In genomic region chr22:20116951-20117645, GRCh38 we compare ENCODE assay signal across 8 cellular contexts. TPM values are rescaled to one million over a fixed set of nuclear protein-coding genes. Genes with fewer than 3 reads are reported as not detected.
DNase-seq lines count a peak whose midpoint lies in the region; ATAC-seq and TF ChIP-seq lines count a peak whose summit lies in the region.

A gene with protein sequence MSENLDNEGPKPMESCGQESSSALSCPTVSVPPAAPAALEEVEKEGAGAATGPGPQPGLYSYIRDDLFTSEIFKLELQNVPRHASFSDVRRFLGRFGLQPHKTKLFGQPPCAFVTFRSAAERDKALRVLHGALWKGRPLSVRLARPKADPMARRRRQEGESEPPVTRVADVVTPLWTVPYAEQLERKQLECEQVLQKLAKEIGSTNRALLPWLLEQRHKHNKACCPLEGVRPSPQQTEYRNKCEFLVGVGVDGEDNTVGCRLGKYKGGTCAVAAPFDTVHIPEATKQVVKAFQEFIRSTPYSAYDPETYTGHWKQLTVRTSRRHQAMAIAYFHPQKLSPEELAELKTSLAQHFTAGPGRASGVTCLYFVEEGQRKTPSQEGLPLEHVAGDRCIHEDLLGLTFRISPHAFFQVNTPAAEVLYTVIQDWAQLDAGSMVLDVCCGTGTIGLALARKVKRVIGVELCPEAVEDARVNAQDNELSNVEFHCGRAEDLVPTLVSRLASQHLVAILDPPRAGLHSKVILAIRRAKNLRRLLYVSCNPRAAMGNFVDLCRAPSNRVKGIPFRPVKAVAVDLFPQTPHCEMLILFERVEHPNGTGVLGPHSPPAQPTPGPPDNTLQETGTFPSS (minus strand): TSS chr22:20117226. CDS start chr22:20116906, 320 bp downstream.

- no peaks in the 10 kb centered on the region for H3K9me3 ChIP-seq in IMR-90 (ENCODE audit: control insufficient read depth, insufficient read depth, low read length)
- no peaks in the 10 kb centered on the region for H3K9me3 ChIP-seq in OCI-LY7 (ENCODE audit: low read length)

- TF ChIP-seq POLR2A in IMR-90 (IDR thresholded peaks at IDR 0.05; ENCODE audit: low read depth, low read length), result peak; percentile 67; the same call in 1 of the 2 replicates

- peak within 1 kb of the TSS; percentile 53 for H3K56ac ChIP-seq in IMR-90 (ENCODE audit: extremely low read depth, insufficient read depth, low read length)

- peaks cover 15 to 48% of the 10 kb centered on the region in 2 experiments for H3K79me1 ChIP-seq in IMR-90 (ENCODE audit: low read depth in 1 of 2, low read length in 2 of 2)

- ATAC-seq in GM21526 (IDR thresholded peaks at IDR 0.05; ENCODE audit: low FRiP score, unreplicated experiment) (peak; percentile 57), IMR-90 (ENCODE audit: low read depth) (peak; percentile 92)

- intact Hi-C loops in IMR-90 (cut with micrococcal nuclease) (no loop called here), OCI-LY7 (cut with micrococcal nuclease; ENCODE audit: unreplicated experiment) (loop anchor here (1.0 kb wide), 2 partner anchors 37 to 88 kb away; partner anchors contain the start of gene DGCR8)

- in situ Hi-C loops in IMR-90 (cut with MboI; ENCODE audit: low sequenced_read_pairs), result no loop called here

- peak within 1 kb of the TSS; percentile 92 for H3K9ac ChIP-seq in IMR-90 (ENCODE audit: low read depth, low read length)

- BruUV-seq in IMR-90 (replicated peaks; lab: Mats Ljungman, UMichigan), result no TSS peak
- BruUV-seq in OCI-LY7 (replicated peaks; lab: Mats Ljungman, UMichigan), result no TSS peak

- H2BK5ac ChIP-seq in IMR-90 (ENCODE audit: low read depth, low read length, poor library complexity, severe bottlenecking), result peak within 1 kb of the TSS; percentile 71

- H3K79me2 ChIP-seq in OCI-LY7 (ENCODE audit: insufficient read depth, low read depth, low read length), result peaks cover 65% of the 10 kb centered on the region

- H3K18ac ChIP-seq in IMR-90 (ENCODE audit: low read depth, low read length), result 0 out of 2 replicates have a peak within 1 kb of the TSS, but pooled peaks have one; percentile 6

- peaks cover 18% of the 10 kb centered on the region for H4K20me1 ChIP-seq in IMR-90 (ENCODE audit: insufficient read depth, low read length)
- H4K20me1 ChIP-seq in OCI-LY7 (ENCODE audit: insufficient read depth, low read length), result peaks cover 13% of the 10 kb centered on the region; the same call in 1 of the 2 replicates

- peak within 1 kb of the TSS; percentile 87 for H2AK5ac ChIP-seq in IMR-90 (ENCODE audit: low read depth, low read length)

- no peak within 1 kb of the TSS for H2BK15ac ChIP-seq in IMR-90 (ENCODE audit: low read depth, low read length)

- H2AFZ ChIP-seq in IMR-90 (replicated peaks; ENCODE audit: low read length, poor library complexity), result peak within 1 kb of the TSS; percentile 91
- H2AFZ ChIP-seq in OCI-LY7 (ENCODE audit: low read length), result peak within 1 kb of the TSS; percentile 9; the same call in 1 of the 2 replicates

- H3K4me3 ChIP-seq in IMR-90 (ENCODE audit: insufficient read depth, low read depth, low read length), result peak within 1 kb of the TSS; percentile 92
- H3K4me3 ChIP-seq in OCI-LY7 (ENCODE audit: low read depth, low read length, poor library complexity, severe bottlenecking), result peak within 1 kb of the TSS; percentile 98

- peak within 1 kb of the TSS; percentile 76 for H4K5ac ChIP-seq in IMR-90 (ENCODE audit: low read depth, low read length)

- peak within 1 kb of the TSS; percentile 83 for H3K23ac ChIP-seq in IMR-90 (ENCODE audit: low read depth, low read length)

- no peaks in the 10 kb centered on the region for H3K27me3 ChIP-seq in IMR-90 (ENCODE audit: control insufficient read depth, insufficient read depth, low read length)

- POLR2A ChIA-PET in IMR-90 (lab: Charles Lee; ENCODE audit: unreplicated experiment) (interaction anchor here (0.6 to 1.1 kb wide), 2 partner anchors 36 to 96 kb away, joined by 3 to 5 read pairs; partner anchors contain the start of gene TANGO2), OCI-LY7 (lab: Charles Lee) (interaction anchor here (1.0 kb wide), 1 partner anchor 26 kb away, joined by 3 read pairs; no protein-coding TSS in a partner anchor)

- TF ChIP-seq CTCF in IMR-90 (conservative IDR thresholded peaks at IDR 0.05; ENCODE audit: low read depth, low read length), result peak; percentile 38; the same call in 1 of the 2 replicates
- TF ChIP-seq CTCF in OCI-LY7 (conservative IDR thresholded peaks at IDR 0.05; ENCODE audit: low read length), result peak; percentile 54

- WGBS in IMR-90 (ENCODE audit: extremely low coverage in 2 of 2, insufficient read length in 1 of 2), 2 experiments, result 0% methylated on average over 39 of the region's 93 CpGs; no CpG with 5 or more reads in 1 of the 2 experiments

- H3K4ac ChIP-seq in IMR-90 (ENCODE audit: low read depth, low read length), result peak within 1 kb of the TSS; percentile 90

- H4K8ac ChIP-seq in IMR-90 (ENCODE audit: low read depth in 2 of 2, low read length in 2 of 2), result peak within 1 kb of the TSS; percentile 46 to 72

- CTCF ChIA-PET in IMR-90 (lab: Yijun Ruan, JAX), result no interaction called here
- CTCF ChIA-PET in OCI-LY7 (lab: Charles Lee; ENCODE audit: unreplicated experiment), result interaction anchor here (0.6 kb wide), 1 partner anchor 11 kb away, joined by 3 read pairs; no protein-coding TSS in a partner anchor

- H3K4me1 ChIP-seq in IMR-90 (ENCODE audit: control insufficient read depth, insufficient read depth, low read length) (peaks cover 6% of the 10 kb centered on the region), OCI-LY7 (ENCODE audit: insufficient read depth, low read length, poor library complexity, severe bottlenecking) (peaks cover 31% of the 10 kb centered on the region)

- dilution Hi-C loops in IMR-90 (cut with HindIII; ENCODE audit: low sequenced_read_pairs, unreplicated experiment), result no loop called here

- no peaks in the 10 kb centered on the region for H3K9me2 ChIP-seq in OCI-LY7 (ENCODE audit: insufficient read depth, low read length)

- H3K36me3 ChIP-seq in IMR-90 (ENCODE audit: control insufficient read depth, insufficient read depth, low read length) (peaks cover 59% of the 10 kb centered on the region), OCI-LY7 (ENCODE audit: insufficient read depth, low read length) (peaks cover 85% of the 10 kb centered on the region)

- H2BK120ac ChIP-seq in IMR-90 (ENCODE audit: low read depth, low read length), result peak within 1 kb of the TSS; percentile 38; the same call in 1 of the 2 replicates

- DNase-seq in DMS 273 (lab: John Stamatoyannopoulos, UW; ENCODE audit: unreplicated experiment) (peak; percentile 98), IMR-90 (peak; percentile 98), OCI-LY7 (ENCODE audit: low spot score) (peak; percentile 99), activated T-cell treated with anti-CD3 and anti-CD28 coated beads for 24 hours (ENCODE audit: low read depth) (peak; percentile 97), epithelial cell of prostate (ENCODE audit: low read depth, low spot score) (peak; percentile 91), mucosa of gallbladder (ENCODE audit: low spot score) (peak; percentile 99)
- peak; percentile 88 to 93 for DNase-seq in stimulated activated CD8-positive, alpha-beta memory T cell treated with anti-CD3 and anti-CD28 coated beads, Interleukin-4, amount 100 ng/mL, for 4 hours (ENCODE audit: low read depth in 2 of 2, low spot score in 1 of 2)

- peaks cover 2% of the 10 kb centered on the region; the same call in 1 of the 2 replicates for H3K9me1 ChIP-seq in IMR-90 (ENCODE audit: insufficient read depth, low read length)

- peak within 1 kb of the TSS; percentile 70 for H4K91ac ChIP-seq in IMR-90 (ENCODE audit: insufficient read depth, low read depth, low read length)

- H3K27ac ChIP-seq in IMR-90 (ENCODE audit: insufficient read depth, low read length), result peak within 1 kb of the TSS; percentile 78
- peak within 1 kb of the TSS; percentile 74 for H3K27ac ChIP-seq in OCI-LY7 (ENCODE audit: low read depth, low read length, poor library complexity, severe bottlenecking)
- peak within 1 kb of the TSS; percentile 67 for H3K27ac ChIP-seq in epithelial cell of prostate

- TF ChIP-seq RAD21 in IMR-90 (IDR thresholded peaks at IDR 0.05; ENCODE audit: low read length), result no peak

- H3K14ac ChIP-seq in IMR-90 (replicated peaks; ENCODE audit: low read depth, low read length), result peak within 1 kb of the TSS; percentile 86

- H2BK20ac ChIP-seq in IMR-90 (ENCODE audit: low read depth, low read length), result no peak within 1 kb of the TSS

- peak within 1 kb of the TSS; percentile 91 for H3K4me2 ChIP-seq in IMR-90 (ENCODE audit: low read depth, low read length)
- peak within 1 kb of the TSS; percentile 75 for H3K4me2 ChIP-seq in OCI-LY7 (ENCODE audit: low read length)

- H2AK9ac ChIP-seq in IMR-90 (replicated peaks; ENCODE audit: low read depth, low read length, poor library complexity), result peak within 1 kb of the TSS; percentile 98

TF ChIP-seq in IMR-90, 13 proteins besides CTCF, POLR2A, EP300 and RAD21 (continues in another document):
- peak; percentile 49; the same call in 1 of the 2 replicates for TF ChIP-seq FOS (IDR thresholded peaks at IDR 0.05; ENCODE audit: low read depth, low read length)
- TF ChIP-seq USF2 (IDR thresholded peaks at IDR 0.05; ENCODE audit: low read depth, low read length), result peak; percentile 78
- TF ChIP-seq MAZ (IDR thresholded peaks at IDR 0.05; ENCODE audit: borderline replicate concordance, low read depth, low read length), result peak; percentile 89
- 0 out of 2 replicates have a peak, but pooled peaks have one; percentile 36 for TF ChIP-seq CHD1 (IDR thresholded peaks at IDR 0.05; ENCODE audit: low read depth, low read length)
- TF ChIP-seq BHLHE40 (IDR thresholded peaks at IDR 0.05; ENCODE audit: low read depth, low read length), result peak; percentile 80; the same call in 1 of the 2 replicates
- TF ChIP-seq MXI1 (IDR thresholded peaks at IDR 0.05; ENCODE audit: borderline replicate concordance, low read depth, low read length), result peak; percentile 94
- TF ChIP-seq RCOR1 (IDR thresholded peaks at IDR 0.05; ENCODE audit: insufficient replicate concordance, low read length), result peak; percentile 68
- TF ChIP-seq NFE2L2 (IDR thresholded peaks at IDR 0.05; ENCODE audit: low read depth, low read length), result no peak

RNA-seq across cellular contexts. Expression of the gene that starts here (rescaled TPM):
- total RNA-seq in IMR-90 (2012; rRNA removed), result 12.8 and 22.0 TPM in 2 replicates
- polyA plus RNA-seq in IMR-90 (2012; rRNA removed), result 39.1 and 46.4 TPM in 2 replicates
- polyA plus RNA-seq in IMR-90 (2012; cell fraction: cytosol; rRNA removed), result 17.4 and 20.9 TPM in 2 replicates
- 229 and 533 TPM in 2 replicates for polyA plus RNA-seq in IMR-90 (2012; cell fraction: nucleus; rRNA removed; ENCODE audit: low replicate concordance)
- 118 and 126 TPM in 2 replicates for total RNA-seq in OCI-LY7 (2014; rRNA removed; shearing (Covaris generic))
- total RNA-seq in OCI-LY7 (2022), result 97.5 and 104 TPM in 2 replicates
- total RNA-seq in mucosa of gallbladder, result 67.1 TPM

Comparison
In these comparisons a context has a peak if more than half of its experiments do, and no peak if none do; other contexts are left out.
1. Peak in every context shown above with its lines: DNase-seq, ATAC-seq, H3K4me3 ChIP-seq and H3K27ac ChIP-seq.